ENCODE assay signal across 13 cellular contexts in the genomic region with DNA sequence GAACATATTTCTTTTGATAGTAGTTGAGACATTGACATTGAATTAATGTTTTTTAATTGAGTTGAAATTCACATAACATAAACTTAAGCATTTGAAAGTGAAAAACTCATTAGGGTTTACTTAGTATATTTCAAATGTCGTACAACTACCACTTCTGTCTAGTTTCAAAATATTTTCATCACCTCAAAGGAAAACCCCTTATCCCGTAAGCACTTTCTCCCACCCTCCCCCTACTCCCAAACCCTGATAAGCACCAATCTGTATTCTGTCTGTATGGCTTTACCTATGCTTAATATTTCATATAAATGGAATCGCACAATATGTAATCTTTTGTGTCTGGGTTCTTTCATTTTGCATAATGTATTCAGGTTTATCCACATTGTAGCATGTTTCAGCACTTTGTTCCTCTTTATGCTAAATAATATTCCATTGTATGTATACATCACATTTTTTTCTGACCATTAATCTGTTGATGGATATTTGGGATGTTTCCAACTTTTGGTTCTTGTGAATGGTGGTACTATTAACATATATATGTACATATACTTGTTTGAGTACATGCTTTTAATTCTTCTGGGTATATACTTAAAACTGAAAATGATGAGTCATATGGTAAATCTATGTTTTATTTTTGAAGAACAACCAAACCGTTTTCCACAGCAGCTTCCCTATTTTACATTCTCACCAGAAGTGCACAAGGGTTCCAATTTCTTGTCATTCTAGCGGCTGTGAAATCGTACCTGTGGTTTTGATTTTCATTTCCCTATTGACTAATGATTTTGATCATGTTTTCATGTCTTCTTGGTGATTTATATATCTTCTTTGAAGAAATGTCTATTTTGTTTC. TPM values are rescaled to one million over a fixed set of nuclear protein-coding genes. Genes with fewer than 3 reads are reported as not detected.
DNase-seq lines count a peak whose midpoint lies in the region; ATAC-seq, FAIRE-seq and TF ChIP-seq lines count a peak whose summit lies in the region.
"Had no signal": no experiment of that assay in that cellular context is flagged by ENCODE, and none has a peak within 500 bp of the region (broad histone marks: within the 10 kb centered on the region; RNA-seq: fewer than 3 reads in every experiment).

No MANE protein-coding gene starts in this region.

- no peaks in the 10 kb centered on the region for H3K27me3 ChIP-seq in small intestine (ENCODE audit: control insufficient read depth in 2 of 2, insufficient read depth in 2 of 2, low read length in 2 of 2)
- H3K27me3 ChIP-seq: colonic mucosa, vagina had no signal

- H3K9me3 ChIP-seq in small intestine (ENCODE audit: control insufficient read depth, low read depth) = no peaks in the 10 kb centered on the region
- H3K9me3 ChIP-seq: colonic mucosa, vagina had no signal

- H3K27ac Mint-ChIP-seq in activated naive CD4-positive, alpha-beta T cell treated with anti-CD3 and anti-CD28 coated beads, Interleukin-2, amount 50 U/mL, for 72 hours = no peak overlapping the region
- no peak overlapping the region for H3K27ac Mint-ChIP-seq in stimulated activated naive CD8-positive, alpha-beta T cell treated with anti-CD3 and anti-CD28 coated beads, Interleukin-15, amount 100 ng/mL, for 72 hours
- no peak overlapping the region for H3K27ac Mint-ChIP-seq in activated T-helper 1 cell treated with anti-CD3 and anti-CD28 coated beads, Interleukin-12 subunit alpha, Interleukin-12 subunit beta, Interleukin-2, Interleukin-4 antibody, amounts not matched to agents 30 ng/mL and 10 ng/mL and 1 ng/mL, durations not matched to agents 14 hours and 24 hours and 36 hours
- H3K27ac Mint-ChIP-seq: B cell, nephron progenitor cell had no signal

- no peak for TF ChIP-seq CTCF in D721Med (IDR thresholded peaks at IDR 0.05; ENCODE audit: insufficient read depth, missing control alignments)

- DNase-seq in activated naive CD4-positive, alpha-beta T cell treated with anti-CD3 and anti-CD28 coated beads, Interleukin-2, amount 50 U/mL, for 72 hours (ENCODE audit: low spot score in 2 of 2) = no peak
- no peak for DNase-seq in activated naive CD4-positive, alpha-beta T cell treated with anti-CD3 and anti-CD28 coated beads, Interleukin-2, amount 50 U/mL, for 16 hours
- peak; percentile 71 for DNase-seq in KBM-7
- DNase-seq in stimulated activated naive CD8-positive, alpha-beta T cell treated with anti-CD3 and anti-CD28 coated beads, Interleukin-15, amount 100 ng/mL, for 72 hours = peak; percentile 8 to 39
- no peak for DNase-seq in D721Med (ENCODE audit: insufficient read length, low spot score)
- no peak for DNase-seq in activated T-helper 1 cell treated with anti-CD3 and anti-CD28 coated beads, Interleukin-12 subunit alpha, Interleukin-12 subunit beta, Interleukin-2, Interleukin-4 antibody, amounts not matched to agents 30 ng/mL and 10 ng/mL and 1 ng/mL, durations not matched to agents 14 hours and 24 hours and 36 hours (ENCODE audit: low spot score)
- no peak for DNase-seq in small intestine
- DNase-seq: colonic mucosa; nephron progenitor cell; stimulated activated CD4-positive, alpha-beta T cell treated with anti-CD3 and anti-CD28 coated beads, Interleukin-4, amount 100 ng/mL, for 4 hours had no signal

- FAIRE-seq in D721Med (lab: Jason Lieb, UNC) (no peak), small intestine (lab: Jason Lieb, UNC) (no peak)

- H3K4me3 Mint-ChIP-seq in stimulated activated naive CD8-positive, alpha-beta T cell treated with anti-CD3 and anti-CD28 coated beads, Interleukin-15, amount 100 ng/mL, for 72 hours = peak overlapping the region; percentile 44 to 57
- no peak overlapping the region for H3K4me3 Mint-ChIP-seq in activated T-helper 1 cell treated with anti-CD3 and anti-CD28 coated beads, Interleukin-12 subunit alpha, Interleukin-12 subunit beta, Interleukin-2, Interleukin-4 antibody, amounts not matched to agents 30 ng/mL and 10 ng/mL and 1 ng/mL, durations not matched to agents 14 hours and 24 hours and 36 hours
- H3K4me3 Mint-ChIP-seq: B cell, nephron progenitor cell had no signal

- no peaks in the 10 kb centered on the region for H3K36me3 Mint-ChIP-seq in activated naive CD4-positive, alpha-beta T cell treated with anti-CD3 and anti-CD28 coated beads, Interleukin-2, amount 50 U/mL, for 72 hours
- H3K36me3 Mint-ChIP-seq in activated T-helper 1 cell treated with anti-CD3 and anti-CD28 coated beads, Interleukin-12 subunit alpha, Interleukin-12 subunit beta, Interleukin-2, Interleukin-4 antibody, amounts not matched to agents 30 ng/mL and 10 ng/mL and 1 ng/mL, durations not matched to agents 14 hours and 24 hours and 36 hours (ENCODE audit: low read depth) = no peaks in the 10 kb centered on the region

- H3K27ac ChIP-seq in small intestine (ENCODE audit: low read depth in 1 of 2, low read length in 1 of 2) = no peak overlapping the region
- H3K27ac ChIP-seq: colonic mucosa, vagina had no signal

- 64 to 78% (median 65%) methylated on average over 6 of the region's 6 CpGs for WGBS in small intestine, 3 donors

- in situ Hi-C loops in KBM-7 (cut with MboI; ENCODE audit: low pct_unique_long_range_greater_than_20kb, low sequenced_read_pairs) = no loop called here

- H3K4me1 ChIP-seq in small intestine (ENCODE audit: control insufficient read depth in 2 of 2, insufficient read depth in 1 of 2, low read depth in 1 of 2, low read length in 1 of 2) = no peaks in the 10 kb centered on the region
- H3K4me1 ChIP-seq: colonic mucosa had no signal

- no peaks in the 10 kb centered on the region for H3K36me3 ChIP-seq in small intestine (ENCODE audit: control insufficient read depth in 2 of 2, insufficient read depth in 2 of 2, low read length in 2 of 2)
- H3K36me3 ChIP-seq: colonic mucosa, vagina had no signal

- peaks cover 47% of the 10 kb centered on the region for H3K4me1 Mint-ChIP-seq in stimulated activated naive CD8-positive, alpha-beta T cell treated with anti-CD3 and anti-CD28 coated beads, Interleukin-15, amount 100 ng/mL, for 72 hours
- peaks cover 30% of the 10 kb centered on the region for H3K4me1 Mint-ChIP-seq in activated T-helper 1 cell treated with anti-CD3 and anti-CD28 coated beads, Interleukin-12 subunit alpha, Interleukin-12 subunit beta, Interleukin-2, Interleukin-4 antibody, amounts not matched to agents 30 ng/mL and 10 ng/mL and 1 ng/mL, durations not matched to agents 14 hours and 24 hours and 36 hours (ENCODE audit: low read depth)
- H3K4me1 Mint-ChIP-seq: nephron progenitor cell had no signal

- no peaks in the 10 kb centered on the region for H3K9me3 Mint-ChIP-seq in activated naive CD4-positive, alpha-beta T cell treated with anti-CD3 and anti-CD28 coated beads, Interleukin-2, amount 50 U/mL, for 72 hours
- peaks cover 0 to 6% of the 10 kb centered on the region in 2 donors for H3K9me3 Mint-ChIP-seq in stimulated activated naive CD8-positive, alpha-beta T cell treated with anti-CD3 and anti-CD28 coated beads, Interleukin-15, amount 100 ng/mL, for 72 hours
- H3K9me3 Mint-ChIP-seq in activated T-helper 1 cell treated with anti-CD3 and anti-CD28 coated beads, Interleukin-12 subunit alpha, Interleukin-12 subunit beta, Interleukin-2, Interleukin-4 antibody, amounts not matched to agents 30 ng/mL and 10 ng/mL and 1 ng/mL, durations not matched to agents 14 hours and 24 hours and 36 hours = no peaks in the 10 kb centered on the region

- no peak overlapping the region for H3K4me3 ChIP-seq in small intestine (ENCODE audit: low read depth in 1 of 2, low read length in 2 of 2)
- H3K4me3 ChIP-seq: colonic mucosa, vagina had no signal

- intact Hi-C loops in activated T-helper 1 cell treated with anti-CD3 and anti-CD28 coated beads, Interleukin-12 subunit alpha, Interleukin-12 subunit beta, Interleukin-2, Interleukin-4 antibody, amounts not matched to agents 30 ng/mL and 10 ng/mL and 1 ng/mL, durations not matched to agents 14 hours and 24 hours and 36 hours (cut with micrococcal nuclease) = loop anchor here (1.0 to 10.0 kb wide), 3 partner anchors 62 to 1963 kb away; a partner anchor contains a TSS

- H3K27me3 Mint-ChIP-seq in stimulated activated naive CD8-positive, alpha-beta T cell treated with anti-CD3 and anti-CD28 coated beads, Interleukin-15, amount 100 ng/mL, for 72 hours = peaks cover 18% of the 10 kb centered on the region
- peaks cover 26% of the 10 kb centered on the region for H3K27me3 Mint-ChIP-seq in activated T-helper 1 cell treated with anti-CD3 and anti-CD28 coated beads, Interleukin-12 subunit alpha, Interleukin-12 subunit beta, Interleukin-2, Interleukin-4 antibody, amounts not matched to agents 30 ng/mL and 10 ng/mL and 1 ng/mL, durations not matched to agents 14 hours and 24 hours and 36 hours (ENCODE audit: insufficient read depth)
- H3K27me3 Mint-ChIP-seq: B cell had no signal

- ATAC-seq in activated naive CD4-positive, alpha-beta T cell treated with anti-CD3 and anti-CD28 coated beads, Interleukin-2, amount 50 U/mL, for 72 hours = peak; percentile 33 to 94
- ATAC-seq in HG02852 (IDR thresholded peaks at IDR 0.05; ENCODE audit: unreplicated experiment) = peak; percentile 80
- peak; percentile 85 for ATAC-seq in stimulated activated naive CD8-positive, alpha-beta T cell treated with anti-CD3 and anti-CD28 coated beads, Interleukin-15, amount 100 ng/mL, for 72 hours

RNA-seq across cellular contexts. Expression of a gene that starts 6.3 kb away (rescaled TPM):
- total RNA-seq in activated naive CD4-positive, alpha-beta T cell treated with anti-CD3 and anti-CD28 coated beads, Interleukin-2, amount 50 U/mL, for 72 hours = 10 to 100 TPM; 21.5 to 28.7 TPM
- total RNA-seq in activated T-helper 1 cell treated with anti-CD3 and anti-CD28 coated beads, Interleukin-12 subunit alpha, Interleukin-12 subunit beta, Interleukin-2, Interleukin-4 antibody, amounts not matched to agents 30 ng/mL and 10 ng/mL and 1 ng/mL, durations not matched to agents 14 hours and 24 hours and 36 hours = 28.5 and 31.5 TPM in 2 replicates
- polyA plus RNA-seq in small intestine = 10 to 100 TPM; 29.5 to 39.4 (median 34.2) TPM

Comparison
In these comparisons a context has a peak if more than half of its experiments do, and no peak if none do; other contexts are left out.
1. DNase-seq: peak in KBM-7 (single experiment) and stimulated activated naive CD8-positive, alpha-beta T cell treated with anti-CD3 and anti-CD28 coated beads, Interleukin-15, amount 100 ng/mL, for 72 hours (2 of 2); none in activated naive CD4-positive, alpha-beta T cell treated with anti-CD3 and anti-CD28 coated beads, Interleukin-2, amount 50 U/mL, for 72 hours (0 of 2), activated naive CD4-positive, alpha-beta T cell treated with anti-CD3 and anti-CD28 coated beads, Interleukin-2, amount 50 U/mL, for 16 hours (single experiment), D721Med (single experiment), activated T-helper 1 cell treated with anti-CD3 and anti-CD28 coated beads, Interleukin-12 subunit alpha, Interleukin-12 subunit beta, Interleukin-2, Interleukin-4 antibody, amounts not matched to agents 30 ng/mL and 10 ng/mL and 1 ng/mL, durations not matched to agents 14 hours and 24 hours and 36 hours (single experiment) and small intestine (single experiment).
2. Peak in every context shown above with its lines, with median percentiles within 50 percentile points of each other: ATAC-seq.